Comparison of ENCODE assay signal across 10 cellular contexts in the genomic region with DNA sequence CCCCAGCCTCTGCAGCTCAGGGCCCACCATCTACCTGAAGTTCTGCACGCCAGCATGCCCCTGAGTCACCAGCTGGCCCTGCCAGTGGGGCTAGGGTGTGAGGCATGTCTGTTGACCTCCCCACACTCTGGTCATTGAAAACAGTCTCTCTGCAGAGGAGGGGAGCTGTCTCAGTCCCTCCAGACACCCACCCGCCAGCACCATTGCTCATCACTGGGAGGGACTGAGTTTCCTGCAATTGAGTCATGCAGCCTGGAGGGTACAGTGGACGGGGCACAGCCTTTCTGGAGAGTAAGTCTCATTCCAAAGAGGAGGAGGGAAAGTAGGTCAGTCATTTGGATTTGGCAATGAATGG. TPM values are rescaled to one million over a fixed set of nuclear protein-coding genes. Genes with fewer than 3 reads are reported as not detected.
DNase-seq lines count a peak whose midpoint lies in the region; ATAC-seq and TF ChIP-seq lines count a peak whose summit lies in the region.
"Had no signal": no experiment of that assay in that cellular context is flagged by ENCODE, and none has a peak within 500 bp of the region (broad histone marks: within the 10 kb centered on the region; RNA-seq: fewer than 3 reads in every experiment).

No MANE protein-coding gene starts in this region.

- no peak overlapping the region for H3K9ac ChIP-seq in mammary epithelial cell (ENCODE audit: insufficient read depth, low read length)

- dilution Hi-C loops in mammary epithelial cell (cut with HindIII; ENCODE audit: low sequenced_read_pairs): loop anchor here (10.0 kb wide), 1 partner anchor 60 kb away; no protein-coding TSS in a partner anchor

- DNase-seq in AG08395 (ENCODE audit: low spot score): peak; percentile 92
- peak; percentile 84 for DNase-seq in HS-5 (ENCODE audit: low read depth)
- peak; percentile 77 for DNase-seq in mammary epithelial cell
- no peak for DNase-seq in mesothelial cell of epicardium (ENCODE audit: low spot score in 2 of 2, unreplicated experiment in 2 of 2)
- no peak for DNase-seq in iPS-NIHi11 (ENCODE audit: low spot score)
- DNase-seq in HUDEP-2 (lab: John Stamatoyannopoulos, UW; ENCODE audit: unreplicated experiment in 76 of 76): no peak
- DNase-seq in GM19238 (ENCODE audit: insufficient read length, low spot score): no peak
- DNase-seq: activated CD4-positive, CD25-positive, alpha-beta regulatory T cell; NCI-H82 had no signal

- no peaks in the 10 kb centered on the region for H3K36me3 ChIP-seq in mammary epithelial cell (ENCODE audit: insufficient read depth, low read length)

- no peaks in the 10 kb centered on the region for H3K27me3 Mint-ChIP-seq in mesothelial cell of epicardium (ENCODE audit: low read depth)

- H3K36me3 Mint-ChIP-seq in mesothelial cell of epicardium: no peaks in the 10 kb centered on the region

- TF ChIP-seq CTCF in mammary epithelial cell (conservative IDR thresholded peaks at IDR 0.05 in 1 of 2, IDR thresholded peaks at IDR 0.05 in 1 of 2; ENCODE audit: extremely low read depth in 1 of 2, insufficient read depth in 1 of 2, low read depth in 1 of 2, low read length in 2 of 2): no peak
- TF ChIP-seq CTCF in mesothelial cell of epicardium (IDR thresholded peaks at IDR 0.05; ENCODE audit: unreplicated experiment): no peak

- H3K27ac ChIP-seq in mammary epithelial cell (ENCODE audit: insufficient read depth, low read depth, low read length): no peak overlapping the region

- peaks cover 13% of the 10 kb centered on the region for H3K9me3 ChIP-seq in mammary epithelial cell (replicated peaks; ENCODE audit: insufficient read depth, low read length)

- no peak overlapping the region for H3K4me3 Mint-ChIP-seq in mesothelial cell of epicardium

- no peak overlapping the region for H3K4me2 ChIP-seq in mammary epithelial cell (ENCODE audit: insufficient read depth, low read depth, low read length)

- CTCF ChIA-PET in mammary epithelial cell (lab: Charles Lee; ENCODE audit: low non-redundant PET): no interaction called here

- no peaks in the 10 kb centered on the region for H4K20me1 ChIP-seq in mammary epithelial cell (ENCODE audit: insufficient read depth, low read length)

- BruUV-seq in mammary epithelial cell (replicated peaks; lab: Mats Ljungman, UMichigan): no TSS peak

- H3K27me3 ChIP-seq in mammary epithelial cell (ENCODE audit: insufficient read depth, low read length): no peaks in the 10 kb centered on the region

- peak overlapping the region; percentile 7 for H3K27ac Mint-ChIP-seq in mesothelial cell of epicardium

- no peaks in the 10 kb centered on the region for H3K79me2 ChIP-seq in mammary epithelial cell (ENCODE audit: insufficient read depth, low read length)

- ATAC-seq in HG02610 (IDR thresholded peaks at IDR 0.05; ENCODE audit: unreplicated experiment): no peak

- H3K4me3 ChIP-seq in mammary epithelial cell (replicated peaks in 1 of 3; ENCODE audit: insufficient read depth in 1 of 3, low read depth in 2 of 3, low read length in 3 of 3): no peak overlapping the region

- H3K9me3 Mint-ChIP-seq in mesothelial cell of epicardium: no peaks in the 10 kb centered on the region

- in situ Hi-C loops in mammary epithelial cell (cut with MboI; ENCODE audit: low sequenced_read_pairs in 2 of 2): no loop called here

- peaks cover 22% of the 10 kb centered on the region for H3K4me1 Mint-ChIP-seq in mesothelial cell of epicardium

- 0% methylated on average over 3 of the region's 3 CpGs for WGBS in mammary epithelial cell (ENCODE audit: low coverage, missing lambda C conversion rate)

- intact Hi-C loops in mammary epithelial cell (cut with micrococcal nuclease): loop anchor here (2.0 kb wide), 1 partner anchor 16 kb away; the partner anchor contains the start of gene COL5A1

- no peak overlapping the region for H2AFZ ChIP-seq in mammary epithelial cell (ENCODE audit: low read depth, low read length)

- H3K4me1 ChIP-seq in mammary epithelial cell (ENCODE audit: insufficient read depth, low read length): peaks cover 6% of the 10 kb centered on the region

RNA-seq across cellular contexts. Expression of gene COL5A1, which starts 16.8 kb away (rescaled TPM):
- total RNA-seq in mammary epithelial cell (10 to 100 TPM in 1 of 2 donors, 1 to 10 TPM in 1; 7.2 to 22.8 TPM), mesothelial cell of epicardium (549 to 605 TPM (median 596 TPM) in 3 replicates)
- polyA plus RNA-seq in mammary epithelial cell: 1.2 TPM
- polyA minus RNA-seq in mammary epithelial cell: 5.4 TPM

Comparison
In these comparisons a context has a peak if more than half of its experiments do, and no peak if none do; other contexts are left out.
1. DNase-seq: peak in AG08395 (single experiment), HS-5 (single experiment) and mammary epithelial cell (single experiment); none in mesothelial cell of epicardium (0 of 2), iPS-NIHi11 (single experiment), HUDEP-2 (0 of 76) and GM19238 (single experiment).
2. RNA of gene COL5A1, which starts 16.8 kb away (total RNA-seq): 549 to 605 TPM in mesothelial cell of epicardium; 7.2 to 22.8 TPM in mammary epithelial cell; every median in the first group is over 10 times any median in the second.